ENCODE assay signal across 8 cellular contexts in genomic region chr10:71850745-71851629, GRCh38. TPM values are rescaled to one million over a fixed set of nuclear protein-coding genes. Genes with fewer than 3 reads are reported as not detected.
DNase-seq lines count a peak whose midpoint lies in the region; ATAC-seq and FAIRE-seq lines count a peak whose summit lies in the region.

TSS of gene PSAP (minus strand) at chr10:71851251. CDS start at chr10:71851221, 30 bp downstream.

- peak within 1 kb of the TSS; percentile 97 for H3K4me3 ChIP-seq in rectal smooth muscle tissue (ENCODE audit: low read length)
- peak within 1 kb of the TSS; percentile 58 to 80 for H3K4me3 ChIP-seq in aorta (ENCODE audit: low read length in 2 of 2)

- intact Hi-C loops in aorta (cut with DNase I) = no loop called here

- H3K36me3 ChIP-seq in rectal smooth muscle tissue (ENCODE audit: control insufficient read depth, insufficient read depth, low read length) (peaks cover 3% of the 10 kb centered on the region), aorta (ENCODE audit: control insufficient read depth in 1 of 2, insufficient read depth in 2 of 2, low read length in 1 of 2) (no peaks in the 10 kb centered on the region)

- ATAC-seq in HG03025 (IDR thresholded peaks at IDR 0.05; ENCODE audit: low FRiP score, unreplicated experiment) (peak; percentile 77), aorta (ENCODE audit: low FRiP score) (peak; percentile 99)

- H3K27ac ChIP-seq in rectal smooth muscle tissue (ENCODE audit: low read depth, low read length) (peak within 1 kb of the TSS; percentile 97), aorta (ENCODE audit: low read depth in 1 of 2, low read length in 2 of 2) (peak within 1 kb of the TSS in 1 of 2 donors; percentile 96)

- peak within 1 kb of the TSS; percentile 81 for H3K9ac ChIP-seq in rectal smooth muscle tissue (ENCODE audit: low read length)

- H3K27me3 ChIP-seq in rectal smooth muscle tissue (ENCODE audit: control insufficient read depth, insufficient read depth, low read length) (no peaks in the 10 kb centered on the region), aorta (ENCODE audit: control insufficient read depth in 1 of 2, insufficient read depth in 2 of 2, low read length in 1 of 2) (no peaks in the 10 kb centered on the region)

- no peaks in the 10 kb centered on the region for H3K9me3 ChIP-seq in aorta (ENCODE audit: control insufficient read depth, low read length)

- WGBS in aorta, 2 donors = 2% methylated on average over 55 to 56 of the region's 56 CpGs

- DNase-seq in GM18507 (ENCODE audit: extremely low spot score, insufficient read length, low read depth) (peak; percentile 100), NCI-H2081 (lab: John Stamatoyannopoulos, UW) (peak; percentile 93 to 94), T1000 (lab: John Stamatoyannopoulos, UW) (peak; percentile 98), astrocyte of the hippocampus (ENCODE audit: low read depth, low spot score) (peak; percentile 99), hepatic stellate cell (ENCODE audit: low spot score) (peak; percentile 99), aorta (peak; percentile 99 to 100)

- H3K4me1 ChIP-seq in rectal smooth muscle tissue (ENCODE audit: control insufficient read depth, insufficient read depth, low read length) (peaks cover 8% of the 10 kb centered on the region), aorta (ENCODE audit: control insufficient read depth in 1 of 2, insufficient read depth in 2 of 2, low read length in 2 of 2) (peaks cover 0 to 2% of the 10 kb centered on the region in 2 donors)

- peak; percentile 97 for FAIRE-seq in GM18507 (lab: Jason Lieb, UNC)

RNA-seq across cellular contexts. Expression of gene PSAP, which starts in this region (rescaled TPM):
- 1,000 to 10,000 TPM in 1 of 2 donors, 100 to 1,000 TPM in 1; 995 to 1,176 TPM for total RNA-seq in aorta
- polyA plus RNA-seq in aorta = 1,000 to 10,000 TPM in 1 of 2 donors, 100 to 1,000 TPM in 1; 698 to 1,028 TPM
